17 cellular contexts compared by ENCODE assay signal in the genomic region with DNA sequence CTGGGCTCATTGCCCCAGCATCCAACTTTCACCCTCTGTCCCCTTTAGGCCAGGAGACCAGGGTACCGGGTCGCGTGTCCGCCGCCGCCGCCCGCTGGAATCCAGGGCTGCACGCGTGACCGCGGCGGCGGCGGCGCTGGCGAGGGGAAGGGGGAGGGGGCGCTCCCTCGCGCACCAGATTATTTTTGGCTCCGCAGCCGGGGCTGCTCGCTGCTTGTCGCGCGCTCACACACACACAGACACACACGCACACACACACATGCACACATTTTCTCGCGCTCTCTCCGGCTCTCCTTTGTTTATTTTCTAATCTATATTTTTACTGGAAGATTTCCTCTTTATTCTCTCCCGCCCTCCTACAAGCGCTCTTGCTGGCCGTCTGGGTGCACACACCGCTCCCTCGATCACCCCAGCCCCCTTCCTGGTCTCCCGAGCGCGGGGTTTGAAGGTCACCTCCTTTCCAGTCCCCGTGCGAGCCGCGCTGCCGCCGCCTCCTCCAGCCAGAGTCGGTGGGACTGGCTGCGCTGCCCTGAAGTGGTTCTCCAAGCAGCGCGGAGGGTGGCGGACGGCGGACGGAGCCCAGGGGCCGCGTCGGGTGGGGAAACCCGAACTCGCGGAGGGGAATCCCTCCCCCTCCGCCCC.
DNase-seq lines count a peak whose midpoint lies in the region; ATAC-seq, FAIRE-seq and TF ChIP-seq lines count a peak whose summit lies in the region.
"Had no signal": no experiment of that assay in that cellular context is flagged by ENCODE, and none has a peak within 500 bp of the region (broad histone marks: within the 10 kb centered on the region; RNA-seq: fewer than 3 reads in every experiment).

No MANE protein-coding gene starts in this region.

- peaks cover 27% of the 10 kb centered on the region for H3K27me3 Mint-ChIP-seq in chondrocyte (ENCODE audit: low read depth)

- in situ Hi-C loops in gastrocnemius medialis (cut with MboI; ENCODE audit: low sequenced_read_pairs in 4 of 4): no loop called here

- H3K4me1 Mint-ChIP-seq in chondrocyte (ENCODE audit: low read depth): peaks cover 2% of the 10 kb centered on the region
- H3K4me1 Mint-ChIP-seq: activated naive CD4-positive, alpha-beta T cell treated with anti-CD3 and anti-CD28 coated beads, Interleukin-2, amount 10 ng/mL, durations not matched to agents 7 days and 5 days; central memory CD8-positive, alpha-beta T cell had no signal

- H3K27me3 ChIP-seq in testis (no peaks in the 10 kb centered on the region), gastrocnemius medialis (peaks cover 3 to 24% (median 14%) of the 10 kb centered on the region in 3 donors)

- TF ChIP-seq POLR2A in testis (IDR thresholded peaks at IDR 0.05) (no peak), gastrocnemius medialis (IDR thresholded peaks at IDR 0.05) (no peak)

- TF ChIP-seq CTCF in chondrocyte (IDR thresholded peaks at IDR 0.05) (no peak), kidney (IDR thresholded peaks at IDR 0.05; ENCODE audit: borderline replicate concordance, extremely low read depth, insufficient read depth) (no peak), testis (IDR thresholded peaks at IDR 0.05) (no peak), gastrocnemius medialis (IDR thresholded peaks at IDR 0.05 in 4 of 5, conservative IDR thresholded peaks at IDR 0.05 in 1 of 5) (no peak)

- FAIRE-seq in kidney (lab: Jason Lieb, UNC): no peak
- FAIRE-seq: A549 had no signal

- ATAC-seq in gastrocnemius medialis: no peak
- ATAC-seq: A549; naive thymus-derived CD8-positive, alpha-beta T cell had no signal

- H3K36me3 ChIP-seq in kidney (ENCODE audit: control insufficient read depth in 1 of 2, insufficient read depth in 2 of 2, low read length in 2 of 2) (no peaks in the 10 kb centered on the region), testis (ENCODE audit: low read depth, missing control alignments) (no peaks in the 10 kb centered on the region), gastrocnemius medialis (no peaks in the 10 kb centered on the region)

- intact Hi-C loops in kidney (cut with DNase I) (no loop called here), testis (cut with DNase I; ENCODE audit: low total_unique reads) (no loop called here), gastrocnemius medialis (cut with DNase I; ENCODE audit: low total_unique reads) (no loop called here)

- no peak overlapping the region for H3K4me3 ChIP-seq in kidney (ENCODE audit: low read length in 2 of 2)
- peak overlapping the region; percentile 12 to 44 for H3K4me3 ChIP-seq in testis
- no peak overlapping the region for H3K4me3 ChIP-seq in gastrocnemius medialis
- H3K4me3 ChIP-seq: A549 had no signal

- 1% methylated on average over 40 to 59 of the region's 59 CpGs for WGBS in testis, 2 donors

- H3K9me3 ChIP-seq in kidney (ENCODE audit: control insufficient read depth in 1 of 2, low read length in 2 of 2) (no peaks in the 10 kb centered on the region), testis (no peaks in the 10 kb centered on the region), gastrocnemius medialis (no peaks in the 10 kb centered on the region)
- H3K9me3 ChIP-seq: A549 had no signal

- H3K36me3 Mint-ChIP-seq in chondrocyte (ENCODE audit: low read depth): no peaks in the 10 kb centered on the region
- H3K36me3 Mint-ChIP-seq: activated naive CD4-positive, alpha-beta T cell treated with anti-CD3 and anti-CD28 coated beads, Interleukin-2, amount 10 ng/mL, durations not matched to agents 7 days and 5 days had no signal

- no peaks in the 10 kb centered on the region for H3K4me1 ChIP-seq in kidney (ENCODE audit: control insufficient read depth in 1 of 2, insufficient read depth in 1 of 2, low read depth in 1 of 2, low read length in 2 of 2)
- no peaks in the 10 kb centered on the region for H3K4me1 ChIP-seq in testis
- H3K4me1 ChIP-seq in gastrocnemius medialis: no peaks in the 10 kb centered on the region
- H3K4me1 ChIP-seq: A549 had no signal

- no peak overlapping the region for H3K27ac Mint-ChIP-seq in chondrocyte (ENCODE audit: unreplicated experiment)
- H3K27ac Mint-ChIP-seq: activated naive CD4-positive, alpha-beta T cell treated with anti-CD3 and anti-CD28 coated beads, Interleukin-2, amount 10 ng/mL, durations not matched to agents 7 days and 5 days; CD4-positive, alpha-beta T cell; naive thymus-derived CD8-positive, alpha-beta T cell; T-helper 2 cell treated with Interferon-gamma antibody and Interleukin-4, amounts not matched to agents 5 μg/mL and 100 μg/mL, for 36 hours had no signal

- peak; percentile 60 for DNase-seq in NCI-H82 (lab: John Stamatoyannopoulos, UW)
- DNase-seq in NCI-H82 treated with DMSO at 0.1 percent for 48 hours (lab: John Stamatoyannopoulos, UW; ENCODE audit: unreplicated experiment): no peak
- peak; percentile 86 for DNase-seq in chondrocyte (ENCODE audit: low spot score)
- DNase-seq in kidney: peak; percentile 72
- no peak for DNase-seq in testis
- DNase-seq in ureter (ENCODE audit: low spot score): no peak
- DNase-seq in gastrocnemius medialis: no peak
- no peak for DNase-seq in GM19240 (ENCODE audit: insufficient read length, low spot score)
- DNase-seq: activated naive CD4-positive, alpha-beta T cell treated with anti-CD3 and anti-CD28 coated beads, Interleukin-2, amount 10 ng/mL, durations not matched to agents 7 days and 5 days; CD4-positive, alpha-beta T cell; GF-D8; naive thymus-derived CD8-positive, alpha-beta T cell; NCI-H526 treated with DMSO at 0.1 percent for 48 hours; RPMI8226 had no signal

- H3K27ac ChIP-seq in kidney (ENCODE audit: low read depth in 2 of 2, low read length in 2 of 2) (no peak overlapping the region), testis (no peak overlapping the region), gastrocnemius medialis (no peak overlapping the region)
- H3K27ac ChIP-seq: A549 had no signal

- peak overlapping the region; percentile 33 for H3K4me3 Mint-ChIP-seq in chondrocyte (ENCODE audit: unreplicated experiment)
- H3K4me3 Mint-ChIP-seq: activated naive CD4-positive, alpha-beta T cell treated with anti-CD3 and anti-CD28 coated beads, Interleukin-2, amount 10 ng/mL, durations not matched to agents 7 days and 5 days; CD4-positive, alpha-beta T cell; central memory CD8-positive, alpha-beta T cell; naive thymus-derived CD8-positive, alpha-beta T cell; T-helper 2 cell treated with Interferon-gamma antibody and Interleukin-4, amounts not matched to agents 5 μg/mL and 100 μg/mL, for 36 hours had no signal

- H3K9me3 Mint-ChIP-seq in chondrocyte (ENCODE audit: low read depth): peaks cover 14% of the 10 kb centered on the region
- H3K9me3 Mint-ChIP-seq: central memory CD8-positive, alpha-beta T cell had no signal

- no peak overlapping the region for H3K9ac ChIP-seq in kidney (ENCODE audit: low read length in 2 of 2)

Comparison
In these comparisons a context has a peak if more than half of its experiments do, and no peak if none do; other contexts are left out.
1. DNase-seq: peak in NCI-H82 (single experiment), chondrocyte (single experiment) and kidney (single experiment); none in NCI-H82 treated with DMSO at 0.1 percent for 48 hours (single experiment), testis (single experiment), ureter (single experiment), gastrocnemius medialis (0 of 2) and GM19240 (single experiment).
2. H3K4me3 ChIP-seq: peak in testis (2 of 2); none in kidney (0 of 2) and gastrocnemius medialis (0 of 4).